In genomic region chr3:121979734-121980449, GRCh38 we compare ENCODE assay signal across 12 cellular contexts. TPM values are rescaled to one million over a fixed set of nuclear protein-coding genes. Genes with fewer than 3 reads are reported as not detected.
DNase-seq lines count a peak whose midpoint lies in the region; ATAC-seq, FAIRE-seq and TF ChIP-seq lines count a peak whose summit lies in the region.
"Had no signal": no experiment of that assay in that cellular context is flagged by ENCODE, and none has a peak within 500 bp of the region (broad histone marks: within the 10 kb centered on the region; RNA-seq: fewer than 3 reads in every experiment).

No MANE protein-coding gene starts in this region.

- H3K79me2 ChIP-seq in PC-3 (ENCODE audit: low read length) = no peaks in the 10 kb centered on the region

- no peaks in the 10 kb centered on the region for H3K9me2 ChIP-seq in PC-3 (replicated peaks; ENCODE audit: low read length)

- H3K27me3 ChIP-seq in PC-3 (ENCODE audit: low read length) (no peaks in the 10 kb centered on the region), small intestine (ENCODE audit: control insufficient read depth in 2 of 2, insufficient read depth in 2 of 2, low read length in 2 of 2) (no peaks in the 10 kb centered on the region)

- H3K27ac ChIP-seq in PC-3 (ENCODE audit: low read length) (peak overlapping the region; percentile 84), small intestine (ENCODE audit: low read depth in 1 of 2, low read length in 1 of 2) (no peak overlapping the region)

- no TSS peak for BruUV-seq in PC-3 (replicated peaks; lab: Mats Ljungman, UMichigan)

- ATAC-seq in GM19035 (IDR thresholded peaks at IDR 0.05; ENCODE audit: unreplicated experiment) (peak; percentile 70), HG02798 (IDR thresholded peaks at IDR 0.05; ENCODE audit: poor library complexity, unreplicated experiment) (peak; percentile 74), PC-3 (peak; percentile 84), SK-N-SH treated with all-trans-retinoic acid at 6 μM for 48 hours (no peak)
- ATAC-seq: Panc1, sciatic nerve had no signal

- FAIRE-seq in small intestine (lab: Jason Lieb, UNC) = peak; percentile 89

- in situ Hi-C loops in GM13976 (cut with MboI; ENCODE audit: low sequenced_read_pairs, unreplicated experiment) = loop anchor here (25.0 kb wide), 1 partner anchor 418 kb away; the partner anchor contains the start of gene ARGFX

- H3K36me3 ChIP-seq in PC-3 (ENCODE audit: low read depth, low read length) = 0 out of 2 replicates have a peak, but pooled peaks cover 3% of the 10 kb centered on the region
- no peaks in the 10 kb centered on the region for H3K36me3 ChIP-seq in small intestine (ENCODE audit: control insufficient read depth in 2 of 2, insufficient read depth in 2 of 2, low read length in 2 of 2)

- H3K4me2 ChIP-seq in PC-3 (ENCODE audit: low read length) = peak overlapping the region; percentile 67

- H3K4me1 ChIP-seq in PC-3 (ENCODE audit: insufficient read depth, low read length) (peaks cover 47% of the 10 kb centered on the region), small intestine (ENCODE audit: control insufficient read depth in 2 of 2, insufficient read depth in 1 of 2, low read depth in 1 of 2, low read length in 1 of 2) (no peaks in the 10 kb centered on the region)

- H3F3A ChIP-seq in PC-3 (ENCODE audit: low read length, unreplicated experiment) = peaks cover 19% of the 10 kb centered on the region

- H2AFZ ChIP-seq in PC-3 (ENCODE audit: low read length) = peak overlapping the region; percentile 32

- intact Hi-C loops in PC-3 (cut with micrococcal nuclease) = loop anchor here (1.0 to 10.0 kb wide), 3 partner anchors 10 to 375 kb away; no protein-coding TSS in a partner anchor

- no peaks in the 10 kb centered on the region for H4K20me1 ChIP-seq in PC-3 (ENCODE audit: low read length)

- H3K4me3 ChIP-seq in PC-3 (ENCODE audit: low read length) (peak overlapping the region; percentile 30; the same call in 1 of the 2 replicates), small intestine (ENCODE audit: low read depth in 1 of 2, low read length in 2 of 2) (no peak overlapping the region)

- H3K9ac ChIP-seq in PC-3 (ENCODE audit: low read length) = peak overlapping the region; percentile 56

- DNase-seq in PC-3 (peak; percentile 92), small intestine (peak; percentile 58), NCI-H446 (lab: John Stamatoyannopoulos, UW) (no peak), GM13976 (ENCODE audit: low spot score) (no peak)
- DNase-seq: endodermal cell, HFFc6, NCI-H2029 had no signal

- H3K9me3 ChIP-seq in PC-3 (ENCODE audit: low read length) (no peaks in the 10 kb centered on the region), small intestine (ENCODE audit: control insufficient read depth, low read depth) (no peaks in the 10 kb centered on the region)

- POLR2A ChIA-PET in PC-3 (lab: Charles Lee; ENCODE audit: unreplicated experiment) = interaction anchor here (0.7 kb wide), 1 partner anchor 10 kb away, joined by 3 read pairs; no protein-coding TSS in a partner anchor

- CTCF ChIA-PET in PC-3 (lab: Charles Lee) = no interaction called here

- TF ChIP-seq CTCF in PC-3 (conservative IDR thresholded peaks at IDR 0.05; ENCODE audit: low read depth, low read length) (no peak), GM13976 (IDR thresholded peaks at IDR 0.05; ENCODE audit: borderline replicate concordance, control extremely low read depth, extremely low read depth, insufficient read depth, missing control alignments) (no peak)

TF ChIP-seq in SK-N-SH treated with all-trans-retinoic acid at 6 μM for 48 hours, 23 proteins besides CTCF, POLR2A, EP300 and RAD21:
- no peak for TF ChIP-seq CSRNP3 (CRISPR knock-in tag; IDR thresholded peaks at IDR 0.05)
- TF ChIP-seq ISL1 (CRISPR knock-in tag; IDR thresholded peaks at IDR 0.05) = no peak
- no peak for TF ChIP-seq ZNF8 (CRISPR knock-in tag; IDR thresholded peaks at IDR 0.05)
- TF ChIP-seq ARNTL (CRISPR knock-in tag; IDR thresholded peaks at IDR 0.05; ENCODE audit: borderline replicate concordance, low read depth) = no peak
- no peak for TF ChIP-seq POU6F1 (CRISPR knock-in tag; IDR thresholded peaks at IDR 0.05; ENCODE audit: borderline replicate concordance, low read depth)
- no peak for TF ChIP-seq PATZ1 (CRISPR knock-in tag; IDR thresholded peaks at IDR 0.05; ENCODE audit: borderline replicate concordance)
- no peak for TF ChIP-seq TCF4 (CRISPR knock-in tag; IDR thresholded peaks at IDR 0.05; ENCODE audit: borderline replicate concordance)

RNA-seq across cellular contexts. Expression of gene ILDR1, which starts 42.2 kb away (rescaled TPM):
- total RNA-seq in PC-3 (2014; rRNA removed) = 4.8 and 5.6 TPM in 2 replicates
- 1 to 10 TPM in 1 of 3 donors, under 1 TPM in 2; 0.22 to 4.8 (median 0.81) TPM for polyA plus RNA-seq in small intestine
- total RNA-seq: HFFc6, sciatic nerve had no signal

Comparison
In these comparisons a context has a peak if more than half of its experiments do, and no peak if none do; other contexts are left out.
1. DNase-seq: peak in PC-3 (single experiment) and small intestine (single experiment); none in NCI-H446 (0 of 2) and GM13976 (single experiment).